8 cellular contexts compared by ENCODE assay signal in the genomic region with DNA sequence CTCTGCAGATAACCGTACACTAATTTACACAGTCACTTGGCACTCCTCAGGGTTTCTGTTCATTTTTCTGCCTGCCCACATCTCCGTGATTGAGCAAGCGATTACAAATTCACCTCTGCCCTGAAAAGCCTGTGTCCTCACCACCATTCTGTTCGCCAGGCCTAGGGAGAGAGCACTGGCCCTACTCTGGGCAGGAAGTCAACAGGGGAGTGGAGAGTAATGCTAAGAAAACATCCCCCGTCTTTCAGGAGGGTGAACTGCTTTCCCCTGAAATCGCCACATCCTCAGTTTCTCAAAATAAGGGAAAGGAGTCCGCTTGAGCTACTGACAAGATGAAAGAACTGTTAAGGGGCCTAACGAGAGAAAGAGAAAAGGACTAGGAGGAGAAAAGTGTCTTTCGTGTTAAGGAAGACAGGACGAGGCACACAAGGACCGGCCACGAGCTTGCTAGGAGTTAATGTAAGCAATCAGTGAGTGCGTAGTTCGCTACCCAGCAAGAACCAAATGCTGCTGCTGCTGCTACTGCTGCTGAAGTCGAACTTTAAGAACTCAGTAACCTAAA. TPM values are rescaled to one million over a fixed set of nuclear protein-coding genes. Genes with fewer than 3 reads are reported as not detected.
DNase-seq lines count a peak whose midpoint lies in the region; ATAC-seq and TF ChIP-seq lines count a peak whose summit lies in the region.

No MANE protein-coding gene starts in this region.

- no peak overlapping the region for H3K14ac ChIP-seq in mesenchymal stem cell (ENCODE audit: low read length in 2 of 2)

- H2AFZ ChIP-seq in SU-DHL-6 (ENCODE audit: low read depth, low read length, severe bottlenecking) (peak overlapping the region; percentile 76), mesenchymal stem cell (ENCODE audit: low read depth, low read length) (peak overlapping the region; percentile 81)

- H3K9me2 ChIP-seq in SU-DHL-6 (replicated peaks; ENCODE audit: insufficient read depth, low read length), result no peaks in the 10 kb centered on the region

- no peak overlapping the region for H2BK15ac ChIP-seq in mesenchymal stem cell (ENCODE audit: low read depth, poor library complexity, severe bottlenecking)

- no peaks in the 10 kb centered on the region for H3K27me3 Mint-ChIP-seq in effector memory CD8-positive, alpha-beta T cell

- no peaks in the 10 kb centered on the region for H3K9me3 ChIP-seq in SU-DHL-6 (ENCODE audit: insufficient read depth, low read length)
- H3K9me3 ChIP-seq in mesenchymal stem cell (ENCODE audit: control insufficient read depth, low read length), result no peaks in the 10 kb centered on the region
- H3K9me3 ChIP-seq in upper lobe of left lung, result no peaks in the 10 kb centered on the region

- H3K9ac ChIP-seq in SU-DHL-6 (ENCODE audit: low read length), result peak overlapping the region; percentile 70
- H3K9ac ChIP-seq in mesenchymal stem cell (ENCODE audit: low read length), result peak overlapping the region; percentile 98

- no peak overlapping the region for H3K23ac ChIP-seq in mesenchymal stem cell (ENCODE audit: low read length in 2 of 2)

- no peak overlapping the region for H3K27ac ChIP-seq in SU-DHL-6 (ENCODE audit: low read depth, low read length)
- H3K27ac ChIP-seq in mesenchymal stem cell (ENCODE audit: low read length, poor library complexity, severe bottlenecking), result peak overlapping the region; percentile 88
- peak overlapping the region; percentile 74 to 92 (median 83) for H3K27ac ChIP-seq in upper lobe of left lung

- H2BK12ac ChIP-seq in mesenchymal stem cell (ENCODE audit: low read length in 2 of 2), result no peak overlapping the region

- ATAC-seq in Right ventricle myocardium inferior, result peak; percentile 26
- peak; percentile 4 for ATAC-seq in HG03439 (IDR thresholded peaks at IDR 0.05; ENCODE audit: unreplicated experiment)
- peak; percentile 33 for ATAC-seq in effector memory CD8-positive, alpha-beta T cell (replicated peaks)
- peak; percentile 63 to 72 for ATAC-seq in upper lobe of left lung (ENCODE audit: low FRiP score in 2 of 2)
- ATAC-seq in GM18858 (IDR thresholded peaks at IDR 0.05; ENCODE audit: unreplicated experiment), result no peak

- H3K27me3 ChIP-seq in SU-DHL-6 (ENCODE audit: low read length), result no peaks in the 10 kb centered on the region
- H3K27me3 ChIP-seq in mesenchymal stem cell (ENCODE audit: control insufficient read depth in 1 of 2, insufficient read depth in 1 of 2, low read length in 2 of 2), result no peaks in the 10 kb centered on the region
- H3K27me3 ChIP-seq in upper lobe of left lung, result no peaks in the 10 kb centered on the region

- peaks cover 6% of the 10 kb centered on the region for H3K4me1 ChIP-seq in mesenchymal stem cell (ENCODE audit: control insufficient read depth, insufficient read depth, low read depth, low read length)
- H3K4me1 ChIP-seq in upper lobe of left lung, result peaks cover 12 to 36% (median 21%) of the 10 kb centered on the region in 4 donors

- TF ChIP-seq POLR2A in upper lobe of left lung (IDR thresholded peaks at IDR 0.05), result peak in 2 of 4 donors; percentile 12 to 15

- no peak for TF ChIP-seq EP300 in upper lobe of left lung (IDR thresholded peaks at IDR 0.05)

- H4K20me1 ChIP-seq in SU-DHL-6 (ENCODE audit: low read depth, low read length), result no peaks in the 10 kb centered on the region

- peak overlapping the region; percentile 59 for H4K8ac ChIP-seq in mesenchymal stem cell (ENCODE audit: low read length)

- H3K27ac Mint-ChIP-seq in effector memory CD8-positive, alpha-beta T cell, result peak overlapping the region; percentile 93 to 98

- H3K79me2 ChIP-seq in SU-DHL-6 (ENCODE audit: insufficient read depth, low read length), result peaks cover 6% of the 10 kb centered on the region; the same call in 1 of the 2 replicates

- H2BK120ac ChIP-seq in mesenchymal stem cell (ENCODE audit: low read depth, low read length), result peak overlapping the region; percentile 22

- H3K36me3 ChIP-seq in SU-DHL-6 (ENCODE audit: low read length), result peaks cover 13% of the 10 kb centered on the region; the same call in 1 of the 2 replicates
- H3K36me3 ChIP-seq in mesenchymal stem cell (ENCODE audit: control insufficient read depth in 1 of 2, insufficient read depth in 2 of 2, low read depth in 1 of 2, low read length in 2 of 2), result peaks cover 23 to 55% of the 10 kb centered on the region in 2 experiments
- peaks cover 21 to 46% (median 37%) of the 10 kb centered on the region in 4 donors for H3K36me3 ChIP-seq in upper lobe of left lung

- H3F3A ChIP-seq in SU-DHL-6 (ENCODE audit: insufficient read depth), result peaks cover 8% of the 10 kb centered on the region; the same call in 1 of the 2 replicates

- TF ChIP-seq CTCF in SU-DHL-6 (IDR thresholded peaks at IDR 0.05; ENCODE audit: insufficient read depth, low read length, poor library complexity, severe bottlenecking) (no peak), upper lobe of left lung (IDR thresholded peaks at IDR 0.05) (no peak)

- H3K4me1 Mint-ChIP-seq in effector memory CD8-positive, alpha-beta T cell (ENCODE audit: low read depth in 2 of 2), result peaks cover 22 to 26% of the 10 kb centered on the region in 2 donors

- no peaks in the 10 kb centered on the region for H3K9me3 Mint-ChIP-seq in effector memory CD8-positive, alpha-beta T cell

- H3K36me3 Mint-ChIP-seq in effector memory CD8-positive, alpha-beta T cell (ENCODE audit: insufficient read depth), result peaks cover 53% of the 10 kb centered on the region

- H4K91ac ChIP-seq in mesenchymal stem cell (ENCODE audit: low read length), result no peak overlapping the region

- no peak overlapping the region for H2AK5ac ChIP-seq in mesenchymal stem cell (ENCODE audit: low read length, severe bottlenecking)

- no peak for DNase-seq in Right ventricle myocardium inferior (ENCODE audit: missing footprints)
- no peak for DNase-seq in cardiac septum (ENCODE audit: low spot score)
- peak in 1 of 3 experiments; percentile 11 for DNase-seq in effector memory CD8-positive, alpha-beta T cell
- DNase-seq in mesenchymal stem cell, result peak; percentile 84
- peak in 1 of 2 donors; percentile 67 for DNase-seq in upper lobe of left lung

- 8% methylated on average over 14 of the region's 15 CpGs for WGBS in mesenchymal stem cell
- whole genome bisulfite sequencing in upper lobe of left lung, 2 donors, result 2 to 4% methylated on average over 15 of the region's 15 CpGs

- peaks cover 24% of the 10 kb centered on the region for H3K79me1 ChIP-seq in mesenchymal stem cell (replicated peaks; ENCODE audit: low read length, poor library complexity, severe bottlenecking)

- H3K4ac ChIP-seq in mesenchymal stem cell (ENCODE audit: low read depth in 1 of 2, low read length in 2 of 2), result peak overlapping the region; percentile 15 to 61

- no peak overlapping the region for H2BK5ac ChIP-seq in mesenchymal stem cell (ENCODE audit: low read depth, low read length, poor library complexity, severe bottlenecking)

- H3K4me3 ChIP-seq in SU-DHL-6 (ENCODE audit: insufficient read depth, low read length, poor library complexity, severe bottlenecking), result peak overlapping the region; percentile 88
- peak overlapping the region; percentile 66 to 95 for H3K4me3 ChIP-seq in mesenchymal stem cell (ENCODE audit: insufficient read depth in 1 of 2, low read depth in 1 of 2, low read length in 2 of 2)
- peak overlapping the region; percentile 67 to 93 (median 77) for H3K4me3 ChIP-seq in upper lobe of left lung

- peak overlapping the region; percentile 99 to 100 for H3K4me3 Mint-ChIP-seq in effector memory CD8-positive, alpha-beta T cell

- H3K4me2 ChIP-seq in SU-DHL-6 (ENCODE audit: low read depth, low read length, poor library complexity, severe bottlenecking), result peak overlapping the region; percentile 88
- peak overlapping the region; percentile 44 for H3K4me2 ChIP-seq in mesenchymal stem cell (ENCODE audit: low read length, poor library complexity, severe bottlenecking)

- H3K18ac ChIP-seq in mesenchymal stem cell (ENCODE audit: low read depth in 1 of 2, low read length in 2 of 2), result peak overlapping the region in 1 of 2 experiments; percentile 80

- intact Hi-C loops in Right ventricle myocardium inferior (cut with DNase I), result loop anchor here (2.0 kb wide), 1 partner anchor 22 kb away; a partner anchor contains a TSS
- intact Hi-C loops in cardiac septum (cut with DNase I), result loop anchor here (2.0 kb wide), 1 partner anchor 22 kb away; a partner anchor contains a TSS

RNA-seq across cellular contexts. Expression of a gene that starts 0.6 kb away (rescaled TPM):
- total RNA-seq in Right ventricle myocardium inferior, result 102 TPM
- 68.9 TPM for total RNA-seq in cardiac septum
- polyA plus RNA-seq in mesenchymal stem cell (2013, experiment 1 of 2), result 25.8 TPM
- polyA plus RNA-seq in mesenchymal stem cell (2013, experiment 2 of 2), result 26.9 TPM
- 10 to 100 TPM; 28.3 to 69.1 (median 40.6) TPM for total RNA-seq in upper lobe of left lung

RNA-seq across cellular contexts. Expression of a gene that starts 22.0 kb away (rescaled TPM):
- total RNA-seq in Right ventricle myocardium inferior (142 TPM), cardiac septum (123 TPM), upper lobe of left lung (100 to 1,000 TPM; 108 to 340 (median 155) TPM)
- polyA plus RNA-seq in mesenchymal stem cell (2013, experiment 1 of 2), result 57.0 TPM
- polyA plus RNA-seq in mesenchymal stem cell (2013, experiment 2 of 2), result 58.2 TPM

RNA-seq across cellular contexts. Expression of a gene that starts 58.7 kb away (rescaled TPM):
- total RNA-seq in Right ventricle myocardium inferior (84.2 TPM), cardiac septum (118 TPM), upper lobe of left lung (100 to 1,000 TPM in 5 of 6 donors, 10 to 100 TPM in 1; 99.4 to 165 (median 141) TPM)
- polyA plus RNA-seq in mesenchymal stem cell (2013, experiment 1 of 2), result 189 TPM
- polyA plus RNA-seq in mesenchymal stem cell (2013, experiment 2 of 2), result 186 TPM

RNA-seq across cellular contexts. Expression of a gene that starts 58.9 kb away (rescaled TPM):
- total RNA-seq in Right ventricle myocardium inferior (66.7 TPM), cardiac septum (53.7 TPM), upper lobe of left lung (100 to 1,000 TPM in 2 of 6 donors, 10 to 100 TPM in 4; 55.9 to 116 (median 70.8) TPM)
- 193 TPM for polyA plus RNA-seq in mesenchymal stem cell (2013, experiment 1 of 2)
- polyA plus RNA-seq in mesenchymal stem cell (2013, experiment 2 of 2), result 190 TPM
